11 cellular contexts compared by ENCODE assay signal in genomic region chr6:8481727-8482126, GRCh38. TPM values are rescaled to one million over a fixed set of nuclear protein-coding genes. Genes with fewer than 3 reads are reported as not detected.
DNase-seq lines count a peak whose midpoint lies in the region; ATAC-seq, FAIRE-seq and TF ChIP-seq lines count a peak whose summit lies in the region.
"Had no signal": no experiment of that assay in that cellular context is flagged by ENCODE, and none has a peak within 500 bp of the region (broad histone marks: within the 10 kb centered on the region; RNA-seq: fewer than 3 reads in every experiment).

No MANE protein-coding gene starts in this region.

- H3K27me3 Mint-ChIP-seq in T-cell: peaks cover 0 to 7% of the 10 kb centered on the region in 2 donors

- peak; percentile 12 for TF ChIP-seq CTCF in AG09309 (IDR thresholded peaks at IDR 0.05; ENCODE audit: control insufficient read depth, insufficient read depth, low read depth, low read length, missing control alignments)
- peak; percentile 73 for TF ChIP-seq CTCF in WERI-Rb-1 (IDR thresholded peaks at IDR 0.05; ENCODE audit: low read depth, low read length)

- H3K36me3 ChIP-seq in WERI-Rb-1 (no peaks in the 10 kb centered on the region), small intestine (ENCODE audit: control insufficient read depth in 2 of 2, insufficient read depth in 2 of 2, low read length in 2 of 2) (no peaks in the 10 kb centered on the region)
- H3K36me3 ChIP-seq: gastrocnemius medialis had no signal

- H3K27me3 ChIP-seq in WERI-Rb-1 (ENCODE audit: insufficient read depth, low read depth, severe bottlenecking) (no peaks in the 10 kb centered on the region), small intestine (ENCODE audit: control insufficient read depth in 2 of 2, insufficient read depth in 2 of 2, low read length in 2 of 2) (no peaks in the 10 kb centered on the region)
- H3K27me3 ChIP-seq: gastrocnemius medialis had no signal

- no peaks in the 10 kb centered on the region for H3K4me1 Mint-ChIP-seq in T-cell

- H3K4me3 ChIP-seq in AG09309 (ENCODE audit: control insufficient read depth, low read depth, low read length) (no peak overlapping the region), WERI-Rb-1 (ENCODE audit: low read depth, low read length) (no peak overlapping the region), small intestine (ENCODE audit: low read depth in 1 of 2, low read length in 2 of 2) (no peak overlapping the region)
- H3K4me3 ChIP-seq: gastrocnemius medialis had no signal

- H3K27ac Mint-ChIP-seq in T-cell: no peak overlapping the region

- H3K9me3 ChIP-seq in WERI-Rb-1 (ENCODE audit: severe bottlenecking) (peaks cover under 1% of the 10 kb centered on the region), small intestine (ENCODE audit: control insufficient read depth, low read depth) (no peaks in the 10 kb centered on the region)
- H3K9me3 ChIP-seq: gastrocnemius medialis had no signal

- H3K4me3 Mint-ChIP-seq in T-cell: no peak overlapping the region

- H3K4me1 ChIP-seq in small intestine (ENCODE audit: control insufficient read depth in 2 of 2, insufficient read depth in 1 of 2, low read depth in 1 of 2, low read length in 1 of 2): no peaks in the 10 kb centered on the region

- 36 to 49% (median 37%) methylated on average over 2 of the region's 2 CpGs for WGBS in small intestine, 3 donors

- DNase-seq in AG09309 (ENCODE audit: low read depth) (no peak), HS-5 (ENCODE audit: low read depth) (peak; percentile 2), WERI-Rb-1 (no peak), small intestine (no peak), NCI-H446 treated with DMSO at 0.1 percent for 48 hours (lab: John Stamatoyannopoulos, UW) (no peak), T-cell (no peak)
- DNase-seq: activated T-cell treated with anti-CD3 and anti-CD28 coated beads for 4 hours, gastrocnemius medialis, NCI-H146 had no signal

- FAIRE-seq in small intestine (lab: Jason Lieb, UNC): no peak

- POLR2A ChIA-PET in T-cell (lab: Charles Lee): no interaction called here

- peaks cover 0 to 20% (median 4%) of the 10 kb centered on the region in 3 donors for H3K9me3 Mint-ChIP-seq in T-cell

- H3K27ac ChIP-seq in WERI-Rb-1 (no peak overlapping the region), small intestine (ENCODE audit: low read depth in 1 of 2, low read length in 1 of 2) (no peak overlapping the region)
- H3K27ac ChIP-seq: gastrocnemius medialis had no signal

- CTCF ChIA-PET in T-cell (lab: Charles Lee): no interaction called here

- ATAC-seq in GM18861 (IDR thresholded peaks at IDR 0.05; ENCODE audit: unreplicated experiment) (peak; percentile 64), GM21528 (IDR thresholded peaks at IDR 0.05; ENCODE audit: low FRiP score, unreplicated experiment) (no peak), T-cell (replicated peaks in 1 of 4) (no peak)

- no peaks in the 10 kb centered on the region for H3K36me3 Mint-ChIP-seq in T-cell

RNA-seq across cellular contexts. Expression of gene SLC35B3, which starts 46.4 kb away (rescaled TPM):
- polyA plus RNA-seq in small intestine: 10 to 100 TPM; 18.6 to 20.4 (median 20.3) TPM
- total RNA-seq in T-cell: 10 to 100 TPM in 3 of 5 donors, 1 to 10 TPM in 2; 6.6 to 12.0 (median 11.0) TPM
